Comparison of ENCODE assay signal across 27 cellular contexts in genomic region chr5:51838459-51839253, GRCh38.
"Had no signal": no experiment of that assay in that cellular context is flagged by ENCODE, and none has a peak within 500 bp of the region (broad histone marks: within the 10 kb centered on the region; RNA-seq: fewer than 3 reads in every experiment).

No MANE protein-coding gene starts in this region.

- H3K4me3 Mint-ChIP-seq: activated CD4-positive, alpha-beta memory T cell treated with anti-CD3 and anti-CD28 coated beads for 36 hours; activated T-cell treated with anti-CD3 and anti-CD28 coated beads, Interleukin-2, amount 50 U/mL, for 24 hours; effector memory CD8-positive, alpha-beta T cell; nephron; T-helper 17 cell had no signal

- H3K4me1 Mint-ChIP-seq: nephron, T-helper 17 cell had no signal

- H3K27me3 Mint-ChIP-seq: activated CD4-positive, alpha-beta memory T cell treated with anti-CD3 and anti-CD28 coated beads for 36 hours; activated T-cell treated with anti-CD3 and anti-CD28 coated beads, Interleukin-2, amount 50 U/mL, for 24 hours; effector memory CD8-positive, alpha-beta T cell; T-helper 17 cell had no signal

- H3K4me3 ChIP-seq: left ventricle myocardium inferior, lung, right lobe of liver, testis, transverse colon, vagina had no signal

- ATAC-seq: activated CD4-positive, CD25-positive, alpha-beta regulatory T cell treated with anti-CD3 and anti-CD28 coated beads, Interleukin-2, amount 50 U/mL, for 24 hours; effector memory CD8-positive, alpha-beta T cell; right lobe of liver; stimulated activated naive CD8-positive, alpha-beta T cell treated with anti-CD3 and anti-CD28 coated beads, Interleukin-15, Interleukin-2, amounts not matched to agents 100 U/mL and 50 U/mL, for 24 hours; T-helper 17 cell had no signal

- H3K27ac Mint-ChIP-seq: activated CD4-positive, alpha-beta memory T cell treated with anti-CD3 and anti-CD28 coated beads for 36 hours; activated T-cell treated with anti-CD3 and anti-CD28 coated beads, Interleukin-2, amount 50 U/mL, for 24 hours; effector memory CD8-positive, alpha-beta T cell; nephron; T-helper 17 cell had no signal

- H3K36me3 Mint-ChIP-seq: activated CD4-positive, alpha-beta memory T cell treated with anti-CD3 and anti-CD28 coated beads for 36 hours had no signal

- H3K27me3 ChIP-seq: brain microvascular endothelial cell, neutrophil, right lobe of liver, testis, transverse colon, vagina had no signal

- DNase-seq: activated CD4-positive, alpha-beta memory T cell treated with anti-CD3 and anti-CD28 coated beads for 36 hours; activated CD4-positive, alpha-beta T cell treated with anti-CD3 and anti-CD28 coated beads for 48 hours; activated CD8-positive, alpha-beta memory T cell treated with anti-CD3 and anti-CD28 coated beads, Interleukin-2, amount 50 U/mL, for 4 hours; activated gamma-delta T cell; activated naive CD4-positive, alpha-beta T cell treated with anti-CD3 and anti-CD28 coated beads, Interleukin-2, amount 50 U/mL, for 16 hours; activated T-cell treated with anti-CD3 and anti-CD28 coated beads, Interleukin-2, amount 50 U/mL, for 24 hours; amniotic stem cell; brain microvascular endothelial cell; cortex of kidney; effector memory CD8-positive, alpha-beta T cell; head of caudate nucleus; kidney glomerular epithelial cell; left ventricle myocardium inferior; right lobe of liver; stimulated activated CD4-positive, alpha-beta T cell treated with anti-CD3 and anti-CD28 coated beads, Interleukin-12 subunit alpha, Interleukin-12 subunit beta, amount 100 ng/mL, for 4 hours; stimulated activated CD4-positive, alpha-beta T cell treated with anti-CD3 and anti-CD28 coated beads, Interleukin-4, amount 100 ng/mL, for 1 hour; stimulated activated naive CD8-positive, alpha-beta T cell treated with anti-CD3 and anti-CD28 coated beads, Interleukin-15, Interleukin-2, amounts not matched to agents 100 U/mL and 50 U/mL, for 24 hours; T-helper 17 cell; T1000; testis; transverse colon; WERI-Rb-1 had no signal

- H3K27ac ChIP-seq: brain microvascular endothelial cell, left ventricle myocardium inferior, neutrophil, right lobe of liver, testis, transverse colon, vagina, WERI-Rb-1 had no signal

- H3K36me3 ChIP-seq: brain microvascular endothelial cell, left ventricle myocardium inferior, neutrophil, right lobe of liver, transverse colon, vagina, WERI-Rb-1 had no signal

- H3K9me3 ChIP-seq: left ventricle myocardium inferior, neutrophil, right lobe of liver, testis, transverse colon, vagina had no signal

- H3K4me1 ChIP-seq: left ventricle myocardium inferior, right lobe of liver, testis, vagina had no signal
